In the genomic region with DNA sequence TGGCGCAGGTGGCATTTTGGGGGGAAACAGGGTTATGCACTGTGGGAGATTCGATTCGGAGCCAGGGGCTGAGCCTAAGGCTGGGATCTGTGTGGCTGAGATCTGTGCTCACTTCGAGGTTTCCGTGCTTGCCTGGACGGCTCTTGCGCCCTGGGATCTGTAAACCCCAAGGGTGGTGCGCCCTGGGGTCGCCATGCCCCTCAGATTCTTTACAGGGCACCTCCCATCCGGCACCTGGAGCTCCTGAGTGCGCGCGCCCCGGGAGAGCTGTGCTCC, we compare ENCODE assay signal across 10 cellular contexts. TPM values are rescaled to one million over a fixed set of nuclear protein-coding genes. Genes with fewer than 3 reads are reported as not detected.
DNase-seq lines count a peak whose midpoint lies in the region; ATAC-seq and TF ChIP-seq lines count a peak whose summit lies in the region.
"Had no signal": no experiment of that assay in that cellular context is flagged by ENCODE, and none has a peak within 500 bp of the region (broad histone marks: within the 10 kb centered on the region; RNA-seq: fewer than 3 reads in every experiment).

No MANE protein-coding gene starts in this region.

- H3K4ac ChIP-seq in H9 (ENCODE audit: low read depth, low read length), result no peak overlapping the region

- no peaks in the 10 kb centered on the region for H3K9me3 ChIP-seq in H9 (ENCODE audit: control insufficient read depth, low read depth, low read length)
- peaks cover 30% of the 10 kb centered on the region for H3K9me3 ChIP-seq in left ventricle myocardium inferior (replicated peaks)
- H3K9me3 ChIP-seq in PC-3 (ENCODE audit: low read length), result no peaks in the 10 kb centered on the region

- H3K79me1 ChIP-seq in H9 (ENCODE audit: insufficient read depth, low read depth, low read length, poor library complexity, severe bottlenecking), result no peaks in the 10 kb centered on the region

- H4K20me1 ChIP-seq in H9 (ENCODE audit: control insufficient read depth, insufficient read depth, insufficient read length), result no peaks in the 10 kb centered on the region
- H4K20me1 ChIP-seq in PC-3 (ENCODE audit: low read length), result no peaks in the 10 kb centered on the region

- no peak overlapping the region for H2BK12ac ChIP-seq in H9 (ENCODE audit: insufficient read length, low read depth, low read length)

- no peak overlapping the region for H2BK15ac ChIP-seq in H9 (ENCODE audit: low read depth, low read length)

- H3K4me2 ChIP-seq in H9 (ENCODE audit: insufficient read depth, insufficient read length, low read length), result peak overlapping the region; percentile 81
- no peak overlapping the region for H3K4me2 ChIP-seq in PC-3 (ENCODE audit: low read length)

- no peaks in the 10 kb centered on the region for H3K36me3 ChIP-seq in left ventricle myocardium inferior
- no peaks in the 10 kb centered on the region for H3K36me3 ChIP-seq in PC-3 (ENCODE audit: low read depth, low read length)

- CTCF ChIA-PET in activated B cell treated with CpG ODN at 0.5 μM for 24 hours (lab: Charles Lee), result no interaction called here
- CTCF ChIA-PET in PC-3 (lab: Charles Lee), result no interaction called here

- no peak overlapping the region for H3K27ac ChIP-seq in H9 (ENCODE audit: insufficient read length, low read depth, low read length)
- no peak overlapping the region for H3K27ac ChIP-seq in left ventricle myocardium inferior (replicated peaks)
- no peak overlapping the region for H3K27ac ChIP-seq in PC-3 (ENCODE audit: low read length)

- no peak overlapping the region for H3K9ac ChIP-seq in H9 (ENCODE audit: extremely low read depth, insufficient read length, low read length)
- no peak overlapping the region for H3K9ac ChIP-seq in PC-3 (ENCODE audit: low read length)

- H3K9me3 Mint-ChIP-seq in H9 (peaks cover 14 to 28% of the 10 kb centered on the region in 2 experiments), activated B cell treated with CpG ODN at 0.5 μM for 24 hours (peaks cover 4% of the 10 kb centered on the region)

- H2AK5ac ChIP-seq in H9 (ENCODE audit: insufficient read length, low read length), result no peak overlapping the region

- BruUV-seq in PC-3 (replicated peaks; lab: Mats Ljungman, UMichigan), result no TSS peak

- H4K91ac ChIP-seq in H9 (ENCODE audit: insufficient read length, low read depth, low read length), result no peak overlapping the region

- no peak for TF ChIP-seq CTCF in H9 (conservative IDR thresholded peaks at IDR 0.05)
- TF ChIP-seq CTCF in activated B cell treated with CpG ODN at 0.5 μM for 24 hours (IDR thresholded peaks at IDR 0.05), result no peak
- no peak for TF ChIP-seq CTCF in left ventricle myocardium inferior (IDR thresholded peaks at IDR 0.05; ENCODE audit: borderline replicate concordance)
- TF ChIP-seq CTCF in PC-3 (conservative IDR thresholded peaks at IDR 0.05; ENCODE audit: low read depth, low read length), result no peak

- H3K79me2 ChIP-seq in H9 (ENCODE audit: insufficient read depth, low read length) (no peaks in the 10 kb centered on the region), PC-3 (ENCODE audit: low read length) (no peaks in the 10 kb centered on the region)

- no peak overlapping the region for H4K5ac ChIP-seq in H9 (ENCODE audit: insufficient read length, low read depth, low read length)

- H2AFZ ChIP-seq in H9 (ENCODE audit: low read length) (no peak overlapping the region), PC-3 (ENCODE audit: low read length) (no peak overlapping the region)

- no peak overlapping the region for H4K8ac ChIP-seq in H9 (replicated peaks; ENCODE audit: insufficient read length, low read depth, low read length)

- WGBS in H9 (ENCODE audit: extremely low coverage, insufficient read length, low lambda C conversion rate), result no CpG with 5 or more reads among the region's 14 CpGs

- H3K4me1 ChIP-seq in H9 (ENCODE audit: insufficient read depth, low read length), result 0 out of 2 replicates have a peak, but pooled peaks cover 2% of the 10 kb centered on the region
- peaks cover 19% of the 10 kb centered on the region for H3K4me1 ChIP-seq in left ventricle myocardium inferior
- no peaks in the 10 kb centered on the region for H3K4me1 ChIP-seq in PC-3 (ENCODE audit: insufficient read depth, low read length)

- no peak overlapping the region for H2BK5ac ChIP-seq in H9 (ENCODE audit: insufficient read length, low read length)

- ATAC-seq in activated B cell treated with CpG ODN at 0.5 μM for 24 hours (ENCODE audit: low read depth), result no peak
- ATAC-seq in PC-3, result no peak

- H3K4me3 ChIP-seq in left ventricle myocardium inferior (peak overlapping the region; percentile 58), PC-3 (ENCODE audit: low read length) (no peak overlapping the region)

- H3K4me3 Mint-ChIP-seq in H9 (peak overlapping the region; percentile 79 to 92), activated B cell treated with CpG ODN at 0.5 μM for 24 hours (peak overlapping the region; percentile 55)

- H3T11ph ChIP-seq in H9 (ENCODE audit: low read length), result no peak overlapping the region

- POLR2A ChIA-PET in activated B cell treated with CpG ODN at 0.5 μM for 24 hours (lab: Charles Lee) (no interaction called here), PC-3 (lab: Charles Lee; ENCODE audit: unreplicated experiment) (no interaction called here)

- H3K9me2 ChIP-seq in PC-3 (replicated peaks; ENCODE audit: low read length), result no peaks in the 10 kb centered on the region

- H3K27ac Mint-ChIP-seq in H9 (no peak overlapping the region), activated B cell treated with CpG ODN at 0.5 μM for 24 hours (no peak overlapping the region)

- no peak overlapping the region for H3K23ac ChIP-seq in H9 (ENCODE audit: insufficient read length, low read depth, low read length)

- peaks cover 0 to 5% (median 1%) of the 10 kb centered on the region in 3 experiments; a peak in 4 of 7 replicates for H3K36me3 Mint-ChIP-seq in H9 (ENCODE audit: insufficient read depth in 1 of 3, low read depth in 3 of 3)
- H3K36me3 Mint-ChIP-seq in activated B cell treated with CpG ODN at 0.5 μM for 24 hours (ENCODE audit: low read depth), result no peaks in the 10 kb centered on the region

- H3K56ac ChIP-seq in H9 (ENCODE audit: insufficient read length, low read depth, low read length), result no peak overlapping the region

- peaks cover 9% of the 10 kb centered on the region; the same call in 1 of the 2 replicates for H3K27me3 ChIP-seq in H9 (ENCODE audit: insufficient read depth, low read length)
- H3K27me3 ChIP-seq in left ventricle myocardium inferior (ENCODE audit: low read depth), result peaks cover 96% of the 10 kb centered on the region
- no peaks in the 10 kb centered on the region for H3K27me3 ChIP-seq in PC-3 (ENCODE audit: low read length)

- H3K4me1 Mint-ChIP-seq in H9, result peaks cover 16 to 19% of the 10 kb centered on the region in 2 experiments
- peaks cover 22% of the 10 kb centered on the region for H3K4me1 Mint-ChIP-seq in activated B cell treated with CpG ODN at 0.5 μM for 24 hours

- H3K23me2 ChIP-seq in H9 (ENCODE audit: insufficient read length, low read depth, low read length, poor library complexity, severe bottlenecking), result peaks cover 12% of the 10 kb centered on the region

- intact Hi-C loops in activated B cell treated with CpG ODN at 0.5 μM for 24 hours (cut with micrococcal nuclease), result loop anchor here (2.0 kb wide), 1 partner anchor 46 kb away; no protein-coding TSS in a partner anchor
- intact Hi-C loops in left ventricle myocardium inferior (cut with micrococcal nuclease), result no loop called here
- intact Hi-C loops in posterior vena cava (cut with DNase I), result no loop called here
- intact Hi-C loops in PC-3 (cut with micrococcal nuclease), result no loop called here

- H3F3A ChIP-seq in PC-3 (ENCODE audit: low read length, unreplicated experiment), result no peaks in the 10 kb centered on the region

- no peak overlapping the region for H3K18ac ChIP-seq in H9 (ENCODE audit: insufficient read length, low read depth, low read length)

- DNase-seq in H9 (no peak), activated B cell treated with CpG ODN at 0.5 μM for 24 hours (no peak), left ventricle myocardium inferior (no peak), posterior vena cava (ENCODE audit: low spot score) (peak; percentile 57), PC-3 (no peak), NCI-H1436 treated with DMSO at 0.1 percent for 48 hours (lab: John Stamatoyannopoulos, UW) (no peak)
- no peak for DNase-seq in central memory CD4-positive, alpha-beta T cell
- DNase-seq: stimulated activated CD4-positive, alpha-beta T cell treated with anti-CD3 and anti-CD28 coated beads, Interleukin-12 subunit alpha, Interleukin-12 subunit beta, amount 100 ng/mL, for 4 hours; stimulated activated naive CD4-positive, alpha-beta T cell treated with Interleukin-2 at 50 U/mL for 16 hours had no signal

- H2BK120ac ChIP-seq in H9 (ENCODE audit: low read depth, low read length, poor library complexity, severe bottlenecking), result no peak overlapping the region

- H2BK20ac ChIP-seq in H9 (ENCODE audit: low read depth, low read length, poor library complexity, severe bottlenecking), result no peak overlapping the region

- H3K14ac ChIP-seq in H9 (ENCODE audit: insufficient read depth, low read length), result no peak overlapping the region

- peaks cover 59% of the 10 kb centered on the region for H3K27me3 Mint-ChIP-seq in H9 (ENCODE audit: low read depth)
- H3K27me3 Mint-ChIP-seq in activated B cell treated with CpG ODN at 0.5 μM for 24 hours, result peaks cover 58% of the 10 kb centered on the region

RNA-seq across cellular contexts. Expression of a gene that starts 0.4 kb away (rescaled TPM):
- 1.4 and 1.6 TPM in 2 replicates for total RNA-seq in H9 (2021)
- total RNA-seq in activated B cell treated with CpG ODN at 0.5 μM for 24 hours, result not detected in 2 replicates
- total RNA-seq in left ventricle myocardium inferior, result not detected
- total RNA-seq in posterior vena cava, result under 1 TPM in 1 of 2 donors, not detected in 1; 0.10 TPM
- not detected in 2 replicates for total RNA-seq in PC-3 (2014; rRNA removed)
- total RNA-seq: fibroblast of lung had no signal

RNA-seq across cellular contexts. Expression of a gene that starts 43.1 kb away (rescaled TPM):
- total RNA-seq in H9 (2021), result not detected in 2 replicates
- total RNA-seq in activated B cell treated with CpG ODN at 0.5 μM for 24 hours, result 50.4 and 62.5 TPM in 2 replicates
- total RNA-seq in left ventricle myocardium inferior, result 18.6 TPM
- 10 to 100 TPM; 33.1 to 51.5 TPM for total RNA-seq in posterior vena cava
- total RNA-seq in PC-3 (2014; rRNA removed), result not detected in 2 replicates

Comparison
In these comparisons a context has a peak if more than half of its experiments do, and no peak if none do; other contexts are left out.
1. RNA of a gene that starts 43.1 kb away (total RNA-seq): 50.4 to 62.5 TPM in activated B cell treated with CpG ODN at 0.5 μM for 24 hours, 33.1 to 51.5 TPM in posterior vena cava and 18.6 TPM in left ventricle myocardium inferior (single experiment); not detected in H9 and not detected in PC-3; every median in the first group is over 10 times any median in the second.